In the genomic region with DNA sequence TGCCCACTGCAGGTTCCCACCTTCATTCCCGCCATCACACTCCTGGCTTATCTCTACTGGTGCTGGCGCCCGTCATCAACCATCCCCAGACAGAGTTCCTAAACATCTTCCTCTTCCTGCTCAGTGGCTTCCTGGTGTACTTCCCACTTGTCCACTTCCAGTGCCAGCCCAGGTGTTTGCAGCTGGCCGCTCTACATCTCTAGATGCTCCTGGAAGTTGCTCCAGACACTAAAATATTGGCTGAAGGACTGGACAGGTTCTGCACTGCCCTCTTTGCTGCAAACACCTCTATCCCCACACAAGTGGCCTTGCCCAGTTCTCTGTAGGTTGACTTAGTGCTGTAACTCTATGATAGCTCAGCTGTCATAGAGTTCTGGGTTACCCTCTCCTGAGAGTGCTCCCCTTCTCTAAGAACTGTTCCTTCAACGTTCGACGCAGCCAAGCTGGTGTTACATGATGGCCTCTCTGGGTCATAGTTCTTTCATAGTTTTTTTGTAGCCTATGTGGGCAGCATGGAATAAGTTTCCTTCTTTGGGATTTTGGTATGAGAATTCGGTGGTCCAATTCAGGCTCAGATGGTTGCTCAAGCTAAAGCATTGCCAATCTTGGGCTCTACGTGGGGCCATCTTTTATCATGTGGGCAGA, we compare ENCODE assay signal across 1 cellular context.
TF ChIP-seq lines count a peak whose summit lies in the region.

No MANE protein-coding gene starts in this region.

TF ChIP-seq in H1, 55 proteins besides CTCF, POLR2A, EP300 and RAD21:
- TF ChIP-seq MAFK (IDR thresholded peaks at IDR 0.05; ENCODE audit: low read depth, low read length) = no peak
